Comparison of ENCODE assay signal across 15 cellular contexts in genomic region chr11:67295846-67296245, GRCh38.
"Had no signal": no experiment of that assay in that cellular context is flagged by ENCODE, and none has a peak within 500 bp of the region (broad histone marks: within the 10 kb centered on the region; RNA-seq: fewer than 3 reads in every experiment).

No MANE protein-coding gene starts in this region.

- H3K4me1 ChIP-seq: breast epithelium had no signal

- DNase-seq: activated CD4-positive, alpha-beta memory T cell treated with anti-CD3 and anti-CD28 coated beads for 36 hours; activated CD4-positive, alpha-beta T cell treated with anti-CD3 and anti-CD28 coated beads for 1 hour; activated gamma-delta T cell treated with Interleukin-2 at 50 U/mL for 16 hours; activated T-cell treated with anti-CD3 and anti-CD28 coated beads, Interleukin-2, amount 50 U/mL, for 4 hours; islet precursor cell; spleen; stimulated activated naive CD8-positive, alpha-beta T cell treated with anti-CD3 and anti-CD28 coated beads, Interleukin-15, amount 100 ng/mL, for 72 hours had no signal

- H3K36me3 ChIP-seq: breast epithelium had no signal

- H3K4me3 Mint-ChIP-seq: activated CD4-positive, alpha-beta memory T cell treated with anti-CD3 and anti-CD28 coated beads for 36 hours; activated T-cell treated with anti-CD3 and anti-CD28 coated beads, Interleukin-2, amount 50 U/mL, for 4 hours; mesothelial cell of epicardium; stimulated activated naive CD8-positive, alpha-beta T cell treated with anti-CD3 and anti-CD28 coated beads, Interleukin-15, amount 100 ng/mL, for 72 hours; type B pancreatic cell had no signal

- H3K27me3 ChIP-seq: ascending aorta, breast epithelium, hepatocyte, sigmoid colon, spleen had no signal

- H3K9me3 Mint-ChIP-seq: type B pancreatic cell had no signal

- H3K9me3 ChIP-seq: ascending aorta had no signal

- ATAC-seq: activated T-cell treated with anti-CD3 and anti-CD28 coated beads, Interleukin-2, amount 50 U/mL, for 4 hours; stimulated activated naive CD8-positive, alpha-beta T cell treated with anti-CD3 and anti-CD28 coated beads, Interleukin-15, amount 100 ng/mL, for 72 hours had no signal

- H3K4me3 ChIP-seq: ascending aorta, breast epithelium, hepatocyte, lung, sigmoid colon, spleen had no signal

- H3K27me3 Mint-ChIP-seq: activated CD4-positive, alpha-beta memory T cell treated with anti-CD3 and anti-CD28 coated beads for 36 hours; stimulated activated naive CD8-positive, alpha-beta T cell treated with anti-CD3 and anti-CD28 coated beads, Interleukin-15, amount 100 ng/mL, for 72 hours; type B pancreatic cell had no signal

- H3K27ac ChIP-seq: ascending aorta, breast epithelium, hepatocyte, sigmoid colon, spleen, VCaP had no signal

- H3K27ac Mint-ChIP-seq: activated CD4-positive, alpha-beta memory T cell treated with anti-CD3 and anti-CD28 coated beads for 36 hours; mesothelial cell of epicardium; type B pancreatic cell had no signal
